Comparison of ENCODE assay signal across 20 cellular contexts in genomic region chr6:75130784-75131183, GRCh38.
DNase-seq lines count a peak whose midpoint lies in the region; ATAC-seq lines count a peak whose summit lies in the region.
"Had no signal": no experiment of that assay in that cellular context is flagged by ENCODE, and none has a peak within 500 bp of the region (broad histone marks: within the 10 kb centered on the region; RNA-seq: fewer than 3 reads in every experiment).

No MANE protein-coding gene starts in this region.

- H3K4ac ChIP-seq in mesenchymal stem cell (ENCODE audit: low read depth in 1 of 2, low read length in 2 of 2) = no peak overlapping the region

- H3K36me3 ChIP-seq in mesenchymal stem cell (ENCODE audit: control insufficient read depth in 1 of 2, insufficient read depth in 2 of 2, low read depth in 1 of 2, low read length in 2 of 2) = peaks cover 15 to 73% of the 10 kb centered on the region in 2 experiments
- H3K36me3 ChIP-seq: prostate gland, spleen, thyroid gland had no signal

- no peak overlapping the region for H3K23ac ChIP-seq in mesenchymal stem cell (ENCODE audit: low read length in 2 of 2)

- no peaks in the 10 kb centered on the region for H3K4me1 Mint-ChIP-seq in activated CD4-positive, alpha-beta T cell treated with anti-CD3 and anti-CD28 coated beads, Interleukin-2, amount 10 ng/mL, durations not matched to agents 24 days and 14 days
- no peaks in the 10 kb centered on the region for H3K4me1 Mint-ChIP-seq in activated CD4-positive, alpha-beta T cell treated with anti-CD3 and anti-CD28 coated beads for 36 hours
- H3K4me1 Mint-ChIP-seq: naive B cell; stimulated activated memory B cell treated with anti-CD40 and anti-IgM and Interleukin-4, amounts not matched to agents 10 μg/mL and 1 μg/mL and 100 μg/mL, for 72 hours had no signal

- H3K36me3 Mint-ChIP-seq in activated CD4-positive, alpha-beta T cell treated with anti-CD3 and anti-CD28 coated beads, Interleukin-2, amount 10 ng/mL, durations not matched to agents 24 days and 14 days (ENCODE audit: low read depth) = no peaks in the 10 kb centered on the region
- no peaks in the 10 kb centered on the region for H3K36me3 Mint-ChIP-seq in activated CD4-positive, alpha-beta T cell treated with anti-CD3 and anti-CD28 coated beads for 36 hours (ENCODE audit: low read depth)
- H3K36me3 Mint-ChIP-seq: naive B cell; stimulated activated memory B cell treated with anti-CD40 and anti-IgM and Interleukin-4, amounts not matched to agents 10 μg/mL and 1 μg/mL and 100 μg/mL, for 72 hours had no signal

- H2BK15ac ChIP-seq in mesenchymal stem cell (ENCODE audit: low read depth, poor library complexity, severe bottlenecking) = no peak overlapping the region

- H3K4me1 ChIP-seq in mesenchymal stem cell (ENCODE audit: control insufficient read depth, insufficient read depth, low read depth, low read length) = peaks cover 5% of the 10 kb centered on the region
- H3K4me1 ChIP-seq: prostate gland, spleen had no signal

- H3K9me3 Mint-ChIP-seq in activated CD4-positive, alpha-beta T cell treated with anti-CD3 and anti-CD28 coated beads, Interleukin-2, amount 10 ng/mL, durations not matched to agents 24 days and 14 days = no peaks in the 10 kb centered on the region
- no peaks in the 10 kb centered on the region for H3K9me3 Mint-ChIP-seq in activated CD4-positive, alpha-beta T cell treated with anti-CD3 and anti-CD28 coated beads for 36 hours (ENCODE audit: low read depth)
- H3K9me3 Mint-ChIP-seq: CD4-positive, alpha-beta T cell; stimulated activated memory B cell treated with anti-CD40 and anti-IgM and Interleukin-4, amounts not matched to agents 10 μg/mL and 1 μg/mL and 100 μg/mL, for 72 hours had no signal

- no peaks in the 10 kb centered on the region for H3K9me3 ChIP-seq in mesenchymal stem cell (ENCODE audit: control insufficient read depth, low read length)
- H3K9me3 ChIP-seq: prostate gland, SJSA1, spleen, thyroid gland had no signal

- peak overlapping the region in 1 of 2 experiments; percentile 46 for H3K4me3 ChIP-seq in mesenchymal stem cell (ENCODE audit: insufficient read depth in 1 of 2, low read depth in 1 of 2, low read length in 2 of 2)
- H3K4me3 ChIP-seq: prostate gland, SJSA1, spleen, thyroid gland had no signal

- intact Hi-C loops in activated CD4-positive, alpha-beta T cell treated with anti-CD3 and anti-CD28 coated beads, Interleukin-2, amount 10 ng/mL, durations not matched to agents 24 days and 14 days (cut with micrococcal nuclease) = no loop called here
- intact Hi-C loops in activated CD4-positive, alpha-beta T cell treated with anti-CD3 and anti-CD28 coated beads for 36 hours (cut with DNase I, micrococcal nuclease) = no loop called here

- H4K8ac ChIP-seq in mesenchymal stem cell (ENCODE audit: low read length) = peak overlapping the region; percentile 67

- H3K9ac ChIP-seq in mesenchymal stem cell (ENCODE audit: low read length) = no peak overlapping the region

- 69% methylated on average over 9 of the region's 9 CpGs for WGBS in mesenchymal stem cell

- CTCF ChIA-PET in activated CD4-positive, alpha-beta T cell treated with anti-CD3 and anti-CD28 coated beads for 36 hours (lab: Charles Lee) = no interaction called here

- H3K27me3 Mint-ChIP-seq in activated CD4-positive, alpha-beta T cell treated with anti-CD3 and anti-CD28 coated beads, Interleukin-2, amount 10 ng/mL, durations not matched to agents 24 days and 14 days = no peaks in the 10 kb centered on the region
- peaks cover 2% of the 10 kb centered on the region for H3K27me3 Mint-ChIP-seq in activated CD4-positive, alpha-beta T cell treated with anti-CD3 and anti-CD28 coated beads for 36 hours
- H3K27me3 Mint-ChIP-seq: stimulated activated memory B cell treated with anti-CD40 and anti-IgM and Interleukin-4, amounts not matched to agents 10 μg/mL and 1 μg/mL and 100 μg/mL, for 72 hours had no signal

- no peak overlapping the region for H3K27ac Mint-ChIP-seq in activated CD4-positive, alpha-beta T cell treated with anti-CD3 and anti-CD28 coated beads, Interleukin-2, amount 10 ng/mL, durations not matched to agents 24 days and 14 days
- H3K27ac Mint-ChIP-seq in activated CD4-positive, alpha-beta T cell treated with anti-CD3 and anti-CD28 coated beads for 36 hours = no peak overlapping the region
- H3K27ac Mint-ChIP-seq: CD4-positive, alpha-beta T cell; naive B cell; stimulated activated memory B cell treated with anti-CD40 and anti-IgM and Interleukin-4, amounts not matched to agents 10 μg/mL and 1 μg/mL and 100 μg/mL, for 72 hours had no signal

- H3K27me3 ChIP-seq in mesenchymal stem cell (ENCODE audit: control insufficient read depth in 1 of 2, insufficient read depth in 1 of 2, low read length in 2 of 2) = no peaks in the 10 kb centered on the region
- H3K27me3 ChIP-seq: SJSA1, thyroid gland had no signal

- H3K4me2 ChIP-seq in mesenchymal stem cell (ENCODE audit: low read length, poor library complexity, severe bottlenecking) = no peak overlapping the region

- POLR2A ChIA-PET in activated CD4-positive, alpha-beta T cell treated with anti-CD3 and anti-CD28 coated beads for 36 hours (lab: Charles Lee) = no interaction called here

- no peak overlapping the region for H2BK5ac ChIP-seq in mesenchymal stem cell (ENCODE audit: low read depth, low read length, poor library complexity, severe bottlenecking)

- H2BK12ac ChIP-seq in mesenchymal stem cell (ENCODE audit: low read length in 2 of 2) = no peak overlapping the region

- no peak overlapping the region for H2BK120ac ChIP-seq in mesenchymal stem cell (ENCODE audit: low read depth, low read length)

- H4K91ac ChIP-seq in mesenchymal stem cell (ENCODE audit: low read length) = peak overlapping the region; percentile 88

- peaks cover 13% of the 10 kb centered on the region for H3K79me1 ChIP-seq in mesenchymal stem cell (replicated peaks; ENCODE audit: low read length, poor library complexity, severe bottlenecking)

- no peak overlapping the region for H2AK5ac ChIP-seq in mesenchymal stem cell (ENCODE audit: low read length, severe bottlenecking)

- DNase-seq in activated CD4-positive, alpha-beta T cell treated with anti-CD3 and anti-CD28 coated beads, Interleukin-2, amount 10 ng/mL, durations not matched to agents 24 days and 14 days = peak; percentile 32
- DNase-seq in activated CD4-positive, alpha-beta T cell treated with anti-CD3 and anti-CD28 coated beads for 36 hours = no peak
- DNase-seq in dermis blood vessel endothelial cell = peak; percentile 33
- peak; percentile 58 for DNase-seq in mesenchymal stem cell
- no peak for DNase-seq in NCI-H2227 treated with DMSO at 0.1 percent for 48 hours (lab: John Stamatoyannopoulos, UW)
- DNase-seq in stimulated activated CD4-positive, alpha-beta T cell treated with anti-CD3 and anti-CD28 coated beads, Interleukin-12 subunit alpha, Interleukin-12 subunit beta, amount 100 ng/mL, for 4 hours = no peak
- DNase-seq in activated naive CD4-positive, alpha-beta T cell treated with Interleukin-2 at 50 U/mL for 16 hours = no peak
- DNase-seq in COLO668 (lab: John Stamatoyannopoulos, UW; ENCODE audit: unreplicated experiment) = no peak
- DNase-seq: CD4-positive, alpha-beta T cell; DMS79; glutamatergic neuron; naive B cell; NCI-H2029; NCI-H526; spleen; thyroid gland had no signal

- H3K14ac ChIP-seq in mesenchymal stem cell (ENCODE audit: low read length in 2 of 2) = no peak overlapping the region

- no peak overlapping the region for H3K4me3 Mint-ChIP-seq in activated CD4-positive, alpha-beta T cell treated with anti-CD3 and anti-CD28 coated beads, Interleukin-2, amount 10 ng/mL, durations not matched to agents 24 days and 14 days
- H3K4me3 Mint-ChIP-seq in activated CD4-positive, alpha-beta T cell treated with anti-CD3 and anti-CD28 coated beads for 36 hours = no peak overlapping the region
- H3K4me3 Mint-ChIP-seq: CD4-positive, alpha-beta T cell; naive B cell; stimulated activated memory B cell treated with anti-CD40 and anti-IgM and Interleukin-4, amounts not matched to agents 10 μg/mL and 1 μg/mL and 100 μg/mL, for 72 hours had no signal

- ATAC-seq in activated CD4-positive, alpha-beta T cell treated with anti-CD3 and anti-CD28 coated beads for 36 hours = no peak
- ATAC-seq: stimulated activated memory B cell treated with anti-CD40 and anti-IgM and Interleukin-4, amounts not matched to agents 10 μg/mL and 1 μg/mL and 100 μg/mL, for 72 hours had no signal

- H3K18ac ChIP-seq in mesenchymal stem cell (ENCODE audit: low read depth in 1 of 2, low read length in 2 of 2) = no peak overlapping the region

- no peak overlapping the region for H2AFZ ChIP-seq in mesenchymal stem cell (ENCODE audit: low read depth, low read length)

- no peak overlapping the region for H3K27ac ChIP-seq in mesenchymal stem cell (ENCODE audit: low read length, poor library complexity, severe bottlenecking)
- H3K27ac ChIP-seq: 22Rv1, prostate gland, SJSA1, spleen, thyroid gland had no signal

Comparison
In these comparisons a context has a peak if more than half of its experiments do, and no peak if none do; other contexts are left out.
1. DNase-seq: peak in activated CD4-positive, alpha-beta T cell treated with anti-CD3 and anti-CD28 coated beads, Interleukin-2, amount 10 ng/mL, durations not matched to agents 24 days and 14 days (single experiment), dermis blood vessel endothelial cell (single experiment) and mesenchymal stem cell (single experiment); none in activated CD4-positive, alpha-beta T cell treated with anti-CD3 and anti-CD28 coated beads for 36 hours (single experiment), NCI-H2227 treated with DMSO at 0.1 percent for 48 hours (single experiment), stimulated activated CD4-positive, alpha-beta T cell treated with anti-CD3 and anti-CD28 coated beads, Interleukin-12 subunit alpha, Interleukin-12 subunit beta, amount 100 ng/mL, for 4 hours (single experiment), activated naive CD4-positive, alpha-beta T cell treated with Interleukin-2 at 50 U/mL for 16 hours (single experiment) and COLO668 (single experiment).